Comparison of ENCODE assay signal across 9 cellular contexts in genomic region chr3:195542261-195542660, GRCh38. TPM values are rescaled to one million over a fixed set of nuclear protein-coding genes. Genes with fewer than 3 reads are reported as not detected.
DNase-seq lines count a peak whose midpoint lies in the region; ATAC-seq and TF ChIP-seq lines count a peak whose summit lies in the region.
"Had no signal": no experiment of that assay in that cellular context is flagged by ENCODE, and none has a peak within 500 bp of the region (broad histone marks: within the 10 kb centered on the region; RNA-seq: fewer than 3 reads in every experiment).

No MANE protein-coding gene starts in this region.

- H3K27ac ChIP-seq in right atrium auricular region (peak overlapping the region; percentile 89 to 92), RWPE2 (ENCODE audit: poor library complexity, severe bottlenecking) (peak overlapping the region; percentile 42), esophagus muscularis mucosa (replicated peaks in 1 of 4) (peak overlapping the region; percentile 90 to 96 (median 94)), trophoblast cell (ENCODE audit: low read depth, low read length) (no peak overlapping the region)

- H3K79me2 ChIP-seq in trophoblast cell (ENCODE audit: control insufficient read depth, insufficient read depth, low read length, poor library complexity) = peaks cover 10% of the 10 kb centered on the region

- DNase-seq in right atrium auricular region (ENCODE audit: low spot score) (no peak), left cardiac atrium (no peak), RWPE2 (ENCODE audit: low spot score) (no peak), esophagus muscularis mucosa (ENCODE audit: extremely low spot score) (peak; percentile 55), trophoblast cell (no peak), occipital lobe (lab: John Stamatoyannopoulos, UW) (no peak)

- H4K91ac ChIP-seq in trophoblast cell (ENCODE audit: low read depth, low read length) = no peak overlapping the region

- H3K79me1 ChIP-seq in trophoblast cell (ENCODE audit: low read length) = peaks cover 8% of the 10 kb centered on the region

- H2BK5ac ChIP-seq in trophoblast cell (ENCODE audit: low read depth, low read length, poor library complexity) = no peak overlapping the region

- H2BK12ac ChIP-seq in trophoblast cell (ENCODE audit: low read length) = no peak overlapping the region

- H3K4ac ChIP-seq in trophoblast cell (ENCODE audit: low read depth, low read length) = no peak overlapping the region

- ATAC-seq in left cardiac atrium = no peak
- ATAC-seq in RWPE2 (ENCODE audit: low read depth) = no peak
- ATAC-seq in HG03159 (IDR thresholded peaks at IDR 0.05; ENCODE audit: unreplicated experiment) = no peak
- no peak for ATAC-seq in HG03095 (IDR thresholded peaks at IDR 0.05; ENCODE audit: unreplicated experiment)

- H2BK120ac ChIP-seq in trophoblast cell (ENCODE audit: insufficient read depth, low read length, poor library complexity) = no peak overlapping the region

- intact Hi-C loops in left cardiac atrium (cut with DNase I) = no loop called here
- intact Hi-C loops in esophagus muscularis mucosa (cut with DNase I) = loop anchor here (5.0 kb wide), 1 partner anchor 100 kb away; the partner anchor contains the start of gene ACAP2

- H3K9ac ChIP-seq in trophoblast cell (ENCODE audit: low read length) = no peak overlapping the region

- no peak overlapping the region for H2AK5ac ChIP-seq in trophoblast cell (ENCODE audit: low read length)

- no peak for TF ChIP-seq POLR2A in esophagus muscularis mucosa (IDR thresholded peaks at IDR 0.05; ENCODE audit: low read depth)

- no peak overlapping the region for H4K12ac ChIP-seq in trophoblast cell (ENCODE audit: low read depth, low read length)

- H4K8ac ChIP-seq in trophoblast cell (ENCODE audit: low read depth, low read length) = no peak overlapping the region

- H3K27me3 ChIP-seq in right atrium auricular region (no peaks in the 10 kb centered on the region), RWPE2 (ENCODE audit: insufficient read depth, poor library complexity, severe bottlenecking) (no peaks in the 10 kb centered on the region), esophagus muscularis mucosa (no peaks in the 10 kb centered on the region), trophoblast cell (ENCODE audit: insufficient read depth, low read length) (no peaks in the 10 kb centered on the region)

- WGBS in esophagus muscularis mucosa = under 1% methylated on average over 6 of the region's 6 CpGs
- WGBS in trophoblast cell (ENCODE audit: extremely low coverage, insufficient coverage, insufficient read length) = no CpG with 5 or more reads among the region's 6 CpGs

- H3K23ac ChIP-seq in trophoblast cell (ENCODE audit: low read length) = no peak overlapping the region

- H3K14ac ChIP-seq in trophoblast cell (ENCODE audit: low read length) = no peak overlapping the region

- H3K18ac ChIP-seq in trophoblast cell (ENCODE audit: low read length) = no peak overlapping the region

- TF ChIP-seq CTCF in right atrium auricular region (IDR thresholded peaks at IDR 0.05) = no peak
- no peak for TF ChIP-seq CTCF in RWPE2 (IDR thresholded peaks at IDR 0.05; ENCODE audit: poor library complexity, severe bottlenecking)
- no peak for TF ChIP-seq CTCF in esophagus muscularis mucosa (IDR thresholded peaks at IDR 0.05)

- H3K4me2 ChIP-seq in trophoblast cell (ENCODE audit: low read length) = peak overlapping the region; percentile 63

- H3K4me1 ChIP-seq in right atrium auricular region (peaks cover 4 to 65% of the 10 kb centered on the region in 2 donors), RWPE2 (ENCODE audit: insufficient read depth, poor library complexity, severe bottlenecking) (peaks cover 15% of the 10 kb centered on the region), esophagus muscularis mucosa (peaks cover 36 to 80% (median 76%) of the 10 kb centered on the region in 4 donors), trophoblast cell (ENCODE audit: control insufficient read depth in 1 of 2, insufficient read depth in 2 of 2, low read length in 2 of 2) (peaks cover 16 to 20% of the 10 kb centered on the region in 2 experiments)

- H3K4me3 ChIP-seq in right atrium auricular region (peak overlapping the region; percentile 78 to 87), RWPE2 (ENCODE audit: severe bottlenecking) (peak overlapping the region; percentile 97), esophagus muscularis mucosa (peak overlapping the region; percentile 77 to 86 (median 82)), trophoblast cell (ENCODE audit: low read depth, low read length) (peak overlapping the region; percentile 97)

- H3K36me3 ChIP-seq in right atrium auricular region = no peaks in the 10 kb centered on the region
- 0 out of 2 replicates have a peak, but pooled peaks cover 4% of the 10 kb centered on the region for H3K36me3 ChIP-seq in RWPE2 (ENCODE audit: low read depth)
- H3K36me3 ChIP-seq in esophagus muscularis mucosa = no peaks in the 10 kb centered on the region
- H3K36me3 ChIP-seq in trophoblast cell (ENCODE audit: control insufficient read depth in 1 of 2, insufficient read depth in 2 of 2, low read length in 2 of 2) = no peaks in the 10 kb centered on the region

- no peak overlapping the region for H2AFZ ChIP-seq in trophoblast cell (ENCODE audit: insufficient read depth, low read length, poor library complexity)

- TF ChIP-seq EP300 in esophagus muscularis mucosa (IDR thresholded peaks at IDR 0.05) = no peak

- H3K9me3 ChIP-seq in right atrium auricular region (no peaks in the 10 kb centered on the region), RWPE2 (ENCODE audit: severe bottlenecking) (no peaks in the 10 kb centered on the region), esophagus muscularis mucosa (no peaks in the 10 kb centered on the region), trophoblast cell (ENCODE audit: insufficient read depth, low read depth, low read length) (no peaks in the 10 kb centered on the region)

RNA-seq across cellular contexts. Expression of gene PPP1R2, which starts 0.9 kb away (rescaled TPM):
- total RNA-seq in right atrium auricular region = 10 to 100 TPM; 43.4 to 49.4 TPM
- total RNA-seq in left cardiac atrium = 10 to 100 TPM; 38.8 to 53.4 TPM
- 100 to 1,000 TPM in 1 of 4 donors, 10 to 100 TPM in 3; 67.6 to 134 (median 86.7) TPM for total RNA-seq in esophagus muscularis mucosa
- polyA plus RNA-seq in trophoblast cell (2013) = 26.5 and 27.1 TPM in 2 replicates
- total RNA-seq in occipital lobe = 92.3 TPM

RNA-seq across cellular contexts. Expression of gene APOD, which starts 41.5 kb away (rescaled TPM):
- 10 to 100 TPM; 79.6 to 93.2 TPM for total RNA-seq in right atrium auricular region
- total RNA-seq in left cardiac atrium = 100 to 1,000 TPM in 1 of 2 donors, 10 to 100 TPM in 1; 85.0 to 256 TPM
- 100 to 1,000 TPM; 355 to 591 (median 523) TPM for total RNA-seq in esophagus muscularis mucosa
- polyA plus RNA-seq in trophoblast cell (2013) = 0.08 TPM in 1 of 2 replicates, not detected in the other
- 3.6 TPM for total RNA-seq in occipital lobe
- total RNA-seq: renal cortical epithelial cell had no signal

Comparison
In these comparisons a context has a peak if more than half of its experiments do, and no peak if none do; other contexts are left out.
1. RNA of gene APOD, which starts 41.5 kb away (total RNA-seq): 355 to 591 TPM in esophagus muscularis mucosa, 85.0 to 256 TPM in left cardiac atrium and 79.6 to 93.2 TPM in right atrium auricular region; 3.6 TPM in occipital lobe (single experiment); every median in the first group is over 10 times any median in the second.
2. Peak in every context shown above with its lines, with median percentiles within 50 percentile points of each other: H3K4me3 ChIP-seq.